ENCODE assay signal across 33 cellular contexts in the genomic region with DNA sequence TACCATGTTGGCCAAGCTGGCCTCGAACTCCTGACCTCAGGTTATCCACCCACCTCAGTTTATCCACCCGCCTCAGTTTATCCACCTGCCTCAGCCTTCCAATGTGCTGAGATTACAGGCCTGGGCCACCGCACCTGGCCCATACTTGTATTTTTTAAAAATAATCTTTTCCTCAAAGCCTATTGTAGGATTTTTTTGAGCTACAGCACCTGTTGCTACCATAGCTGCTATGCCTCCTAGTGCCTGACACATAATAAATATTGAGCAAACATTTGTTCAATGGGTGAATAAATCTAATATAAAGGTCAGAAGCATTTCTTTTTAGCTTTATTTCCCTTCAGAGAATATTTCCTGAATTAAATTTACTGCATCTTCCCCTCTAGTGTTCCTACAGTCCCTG. TPM values are rescaled to one million over a fixed set of nuclear protein-coding genes. Genes with fewer than 3 reads are reported as not detected.
"Had no signal": no experiment of that assay in that cellular context is flagged by ENCODE, and none has a peak within 500 bp of the region (broad histone marks: within the 10 kb centered on the region; RNA-seq: fewer than 3 reads in every experiment).

No MANE protein-coding gene starts in this region.

- ATAC-seq: activated naive CD4-positive, alpha-beta T cell treated with anti-CD3 and anti-CD28 coated beads, Interleukin-2, amount 50 U/mL, for 72 hours; activated T-cell treated with anti-CD3 and anti-CD28 coated beads, Interleukin-2, amount 50 U/mL, for 72 hours; gastroesophageal sphincter; heart right ventricle; WTC11 had no signal

- H3K27me3 ChIP-seq: ascending aorta, breast epithelium, cardiac muscle cell, colonic mucosa, esophagus squamous epithelium had no signal

- H3K4me1 ChIP-seq: ascending aorta, breast epithelium, colonic mucosa, esophagus squamous epithelium, gastroesophageal sphincter had no signal

- H3K9me3 ChIP-seq: ascending aorta, breast epithelium, colonic mucosa, esophagus squamous epithelium, gastroesophageal sphincter, heart right ventricle had no signal

- DNase-seq: activated CD4-positive, alpha-beta memory T cell treated with anti-CD3 and anti-CD28 coated beads, Interleukin-2, amount 10 ng/mL, durations not matched to agents 7 days and 5 days; activated CD4-positive, alpha-beta T cell treated with anti-CD3 and anti-CD28 coated beads for 1 hour; activated CD4-positive, alpha-beta T cell treated with anti-CD3 and anti-CD28 coated beads for 4 hours; activated CD4-positive, alpha-beta T cell treated with anti-CD3 and anti-CD28 coated beads, Interleukin-2, amount 10 ng/mL, durations not matched to agents 7 days and 5 days; activated CD4-positive, alpha-beta T cell treated with anti-CD3 and anti-CD28 coated beads, Interleukin-2, amount 50 U/mL, for 4 hours; activated CD8-positive, alpha-beta memory T cell treated with anti-CD3 and anti-CD28 coated beads, Interleukin-2, amount 50 U/mL, for 48 hours; activated gamma-delta T cell; activated naive CD4-positive, alpha-beta T cell; activated naive CD4-positive, alpha-beta T cell treated with anti-CD3 and anti-CD28 coated beads, Interleukin-2, amount 10 ng/mL, durations not matched to agents 7 days and 5 days; activated naive CD8-positive, alpha-beta T cell treated with anti-CD3 and anti-CD28 coated beads, Interleukin-2, amount 10 ng/mL, durations not matched to agents 7 days and 5 days; activated T-cell treated with anti-CD3 and anti-CD28 coated beads for 4 hours; activated T-cell treated with anti-CD3 and anti-CD28 coated beads, Interleukin-2, amount 50 U/mL, for 24 hours; activated T-cell treated with anti-CD3 and anti-CD28 coated beads, Interleukin-2, amount 50 U/mL, for 72 hours; central memory CD4-positive, alpha-beta T cell; cerebellar nuclear complex; colonic mucosa; effector CD8-positive, alpha-beta T cell; esophagus squamous epithelium; foreskin melanocyte; heart right ventricle; T-helper 2 cell had no signal

- H3K4me3 ChIP-seq: ascending aorta, breast epithelium, cardiac muscle cell, colonic mucosa, esophagus squamous epithelium, gastroesophageal sphincter, heart right ventricle had no signal

- H3K36me3 ChIP-seq: ascending aorta, breast epithelium, cardiac muscle cell, colonic mucosa, esophagus squamous epithelium, gastroesophageal sphincter, heart right ventricle had no signal

- H3K27ac ChIP-seq: ascending aorta, breast epithelium, cardiac muscle cell, colonic mucosa, epithelial cell of prostate, esophagus squamous epithelium, gastroesophageal sphincter, heart right ventricle, VCaP had no signal

- FAIRE-seq: endometrium, endothelial cell of umbilical vein had no signal

RNA-seq across cellular contexts. Expression of gene MIXL1, which starts 21.2 kb away (rescaled TPM):
- total RNA-seq: activated CD4-positive, alpha-beta memory T cell treated with anti-CD3 and anti-CD28 coated beads, Interleukin-2, amount 10 ng/mL, durations not matched to agents 7 days and 5 days; activated CD4-positive, alpha-beta T cell treated with anti-CD3 and anti-CD28 coated beads, Interleukin-2, amount 10 ng/mL, durations not matched to agents 7 days and 5 days; activated naive CD8-positive, alpha-beta T cell treated with anti-CD3 and anti-CD28 coated beads, Interleukin-2, amount 10 ng/mL, durations not matched to agents 7 days and 5 days; activated T-cell treated with anti-CD3 and anti-CD28 coated beads, Interleukin-2, amount 50 U/mL, for 72 hours; ascending aorta; breast epithelium; colonic mucosa; esophagus squamous epithelium; fibroblast of lung; gastroesophageal sphincter had no signal
- polyA plus RNA-seq: esophagus had no signal
